ENCODE assay signal across 8 cellular contexts in the genomic region with DNA sequence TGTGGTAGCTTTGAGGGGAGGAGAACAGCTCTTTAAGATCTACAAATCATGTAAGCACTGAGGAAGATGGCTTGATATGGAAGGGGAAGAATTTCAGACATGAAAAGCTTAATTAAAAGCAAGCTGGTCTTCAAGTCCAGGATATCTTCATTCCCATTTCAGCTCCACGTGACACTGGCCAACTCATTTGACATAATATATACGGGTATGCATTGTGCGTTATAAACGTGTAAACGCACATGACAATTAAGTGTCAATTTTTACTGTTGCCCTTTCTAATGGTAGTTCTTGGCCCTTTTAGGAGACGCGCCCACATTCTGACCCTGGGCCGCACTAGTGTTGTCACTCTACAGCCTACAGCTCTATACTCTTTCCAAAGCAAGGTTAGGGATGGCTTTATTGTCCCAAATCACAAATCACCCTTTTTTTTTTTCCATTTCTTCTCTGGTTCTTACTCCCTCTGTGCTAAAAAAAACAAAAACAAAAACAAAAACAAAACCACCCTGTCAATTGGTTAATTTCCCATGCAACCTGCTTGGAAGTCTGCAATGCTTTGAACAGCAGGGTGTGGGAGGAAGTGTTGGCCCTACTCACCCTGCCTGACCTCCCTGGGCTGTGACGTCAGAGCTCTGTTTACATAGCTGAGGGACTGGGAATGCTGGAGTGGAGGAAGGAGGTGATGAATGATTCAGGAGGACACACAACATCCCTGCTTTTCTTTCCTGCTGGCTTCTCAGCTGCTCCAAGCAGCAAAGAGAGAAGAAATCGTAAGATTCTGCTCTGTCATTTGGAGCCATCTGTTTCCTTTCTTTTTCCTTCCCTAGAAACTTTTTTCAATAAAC. TPM values are rescaled to one million over a fixed set of nuclear protein-coding genes. Genes with fewer than 3 reads are reported as not detected.
DNase-seq lines count a peak whose midpoint lies in the region; ATAC-seq and TF ChIP-seq lines count a peak whose summit lies in the region.

No MANE protein-coding gene starts in this region.

- no peaks in the 10 kb centered on the region for H3K27me3 ChIP-seq in OCI-LY1 (ENCODE audit: insufficient read depth, low read length)
- no peaks in the 10 kb centered on the region for H3K27me3 ChIP-seq in ovary
- H3K27me3 ChIP-seq in CD4-positive, alpha-beta memory T cell (ENCODE audit: insufficient read depth, low read length): no peaks in the 10 kb centered on the region

- H3K27ac Mint-ChIP-seq in CD4-positive, alpha-beta memory T cell: no peak overlapping the region

- peaks cover 8% of the 10 kb centered on the region; the same call in 1 of the 2 replicates for H3F3A ChIP-seq in OCI-LY1 (ENCODE audit: insufficient read depth, low read length)

- no peak overlapping the region for H3K9ac ChIP-seq in OCI-LY1 (ENCODE audit: low read length)

- no peaks in the 10 kb centered on the region for H3K4me1 Mint-ChIP-seq in CD4-positive, alpha-beta memory T cell

- H2AFZ ChIP-seq in OCI-LY1 (ENCODE audit: low read length): no peak overlapping the region

- CTCF ChIA-PET in CD4-positive, alpha-beta memory T cell (lab: Charles Lee; ENCODE audit: partially characterized antibody): interaction anchor here (0.7 kb wide), 1 partner anchor 9 kb away, joined by 3 read pairs; no protein-coding TSS in a partner anchor

- TF ChIP-seq POLR2A in ovary (IDR thresholded peaks at IDR 0.05): no peak

- H3K4me1 ChIP-seq in OCI-LY1 (ENCODE audit: insufficient read depth, low read length, severe bottlenecking) (peaks cover 65% of the 10 kb centered on the region), ovary (ENCODE audit: insufficient read depth) (peaks cover 19% of the 10 kb centered on the region)
- no peaks in the 10 kb centered on the region for H3K4me1 ChIP-seq in CD4-positive, alpha-beta memory T cell (ENCODE audit: insufficient read depth, low read length)

- ATAC-seq in HG02840 (IDR thresholded peaks at IDR 0.05; ENCODE audit: low FRiP score, unreplicated experiment) (no peak), GM18517 (IDR thresholded peaks at IDR 0.05; ENCODE audit: unreplicated experiment) (no peak)

- intact Hi-C loops in ovary (cut with DNase I): no loop called here
- intact Hi-C loops in CD4-positive, alpha-beta memory T cell (cut with micrococcal nuclease): no loop called here

- H3K27ac ChIP-seq in OCI-LY1 (ENCODE audit: low read depth, low read length, poor library complexity, severe bottlenecking) (peak overlapping the region; percentile 84), ovary (no peak overlapping the region)
- no peak overlapping the region for H3K27ac ChIP-seq in CD4-positive, alpha-beta memory T cell (ENCODE audit: low read depth, low read length)

- POLR2A ChIA-PET in CD4-positive, alpha-beta memory T cell (lab: Charles Lee; ENCODE audit: partially characterized antibody): no interaction called here

- TF ChIP-seq EP300 in ovary (IDR thresholded peaks at IDR 0.05): no peak

- H3K27me3 Mint-ChIP-seq in CD4-positive, alpha-beta memory T cell: no peaks in the 10 kb centered on the region

- H3K79me2 ChIP-seq in OCI-LY1 (ENCODE audit: insufficient read depth, low read length): no peaks in the 10 kb centered on the region

- H3K9me3 ChIP-seq in OCI-LY1 (ENCODE audit: low read length): no peaks in the 10 kb centered on the region
- H3K9me3 ChIP-seq in ovary: no peaks in the 10 kb centered on the region
- no peaks in the 10 kb centered on the region for H3K9me3 ChIP-seq in CD4-positive, alpha-beta memory T cell (ENCODE audit: control insufficient read depth in 1 of 2, low read length in 2 of 2)

- no peak overlapping the region for H3K4me2 ChIP-seq in OCI-LY1 (ENCODE audit: low read length)

- H3K9me3 Mint-ChIP-seq in CD4-positive, alpha-beta memory T cell: no peaks in the 10 kb centered on the region

- no peaks in the 10 kb centered on the region for H3K9me2 ChIP-seq in OCI-LY1 (ENCODE audit: low read depth, low read length)

- H3K36me3 ChIP-seq in OCI-LY1 (ENCODE audit: insufficient read depth, low read length) (no peaks in the 10 kb centered on the region), ovary (no peaks in the 10 kb centered on the region)
- H3K36me3 ChIP-seq in CD4-positive, alpha-beta memory T cell (ENCODE audit: insufficient read depth, low read length): no peaks in the 10 kb centered on the region

- no peaks in the 10 kb centered on the region for H3K36me3 Mint-ChIP-seq in CD4-positive, alpha-beta memory T cell

- no peaks in the 10 kb centered on the region for H4K20me1 ChIP-seq in OCI-LY1 (ENCODE audit: insufficient read depth, low read length)

- WGBS in ovary, 3 donors: 68 to 71% (median 71%) methylated on average over 10 of the region's 10 CpGs

- DNase-seq in Daoy (ENCODE audit: low read depth) (peak; percentile 83), fibroblast of mammary gland (ENCODE audit: low read depth) (peak; percentile 96), ovary (peak; percentile 81 to 87 (median 85)), SK-N-DZ (ENCODE audit: low spot score) (no peak)
- DNase-seq in CD4-positive, alpha-beta memory T cell: no peak

- TF ChIP-seq CTCF in OCI-LY1 (IDR thresholded peaks at IDR 0.05; ENCODE audit: low read length) (no peak), fibroblast of mammary gland (conservative IDR thresholded peaks at IDR 0.05; ENCODE audit: control insufficient read depth, insufficient read depth, low read depth, low read length) (no peak), ovary (IDR thresholded peaks at IDR 0.05) (no peak)

- no peak overlapping the region for H3K4me3 Mint-ChIP-seq in CD4-positive, alpha-beta memory T cell

- H3K4me3 ChIP-seq in OCI-LY1 (ENCODE audit: low read depth, low read length, poor library complexity, severe bottlenecking) (no peak overlapping the region), fibroblast of mammary gland (ENCODE audit: control insufficient read depth, low read depth, low read length) (no peak overlapping the region), ovary (no peak overlapping the region)
- H3K4me3 ChIP-seq in CD4-positive, alpha-beta memory T cell (ENCODE audit: low read length in 2 of 2): no peak overlapping the region

RNA-seq across cellular contexts. Expression of a gene that starts 19.3 kb away (rescaled TPM):
- total RNA-seq in Daoy (2014; rRNA removed; shearing (Covaris generic)): 44.1 and 49.9 TPM in 2 replicates
- total RNA-seq in ovary: 10 to 100 TPM; 14.5 to 30.1 (median 18.5) TPM
- 10 to 100 TPM in 1 of 2 donors, 1 to 10 TPM in 1; 9.9 to 23.9 TPM for polyA plus RNA-seq in ovary
- 56.4 and 57.5 TPM in 2 replicates for polyA plus RNA-seq in SK-N-DZ (2014; cell fraction: cytosol; rRNA removed)
- 13.1 and 15.6 TPM in 2 replicates for polyA plus RNA-seq in SK-N-DZ (2014; cell fraction: nucleus; rRNA removed)
- total RNA-seq in CD4-positive, alpha-beta memory T cell: 10 to 100 TPM; 13.5 to 16.8 TPM
- 10 to 100 TPM; 28.4 to 42.9 TPM for polyA plus RNA-seq in CD4-positive, alpha-beta memory T cell

Comparison
In these comparisons a context has a peak if more than half of its experiments do, and no peak if none do; other contexts are left out.
1. DNase-seq: peak in Daoy (single experiment), fibroblast of mammary gland (single experiment) and ovary (5 of 5); none in SK-N-DZ (single experiment) and CD4-positive, alpha-beta memory T cell (0 of 5).